1 cellular context compared by ENCODE assay signal in genomic region chr19:49676690-49677231, GRCh38.
TF ChIP-seq lines count a peak whose summit lies in the region.

No MANE protein-coding gene starts in this region.

TF ChIP-seq in K562, 482 proteins besides CTCF, POLR2A, EP300 and RAD21 (continued from another document):
- TF ChIP-seq, protein P1, sequence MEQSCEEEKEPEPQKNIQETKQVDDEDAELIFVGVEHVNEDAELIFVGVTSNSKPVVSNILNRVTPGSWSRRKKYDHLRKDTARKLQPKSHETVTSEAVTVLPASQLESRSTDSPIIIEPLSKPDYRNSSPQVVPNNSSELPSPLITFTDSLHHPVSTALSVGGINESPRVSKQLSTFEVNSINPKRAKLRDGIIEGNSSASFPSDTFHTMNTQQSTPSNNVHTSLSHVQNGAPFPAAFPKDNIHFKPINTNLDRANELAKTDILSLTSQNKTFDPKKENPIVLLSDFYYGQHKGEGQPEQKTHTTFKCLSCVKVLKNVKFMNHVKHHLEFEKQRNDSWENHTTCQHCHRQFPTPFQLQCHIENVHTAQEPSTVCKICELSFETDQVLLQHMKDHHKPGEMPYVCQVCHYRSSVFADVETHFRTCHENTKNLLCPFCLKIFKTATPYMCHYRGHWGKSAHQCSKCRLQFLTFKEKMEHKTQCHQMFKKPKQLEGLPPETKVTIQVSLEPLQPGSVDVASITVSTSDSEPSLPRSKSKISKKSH (CRISPR knock-in tag; IDR thresholded peaks at IDR 0.05) = no peak
- TF ChIP-seq, protein P2, sequence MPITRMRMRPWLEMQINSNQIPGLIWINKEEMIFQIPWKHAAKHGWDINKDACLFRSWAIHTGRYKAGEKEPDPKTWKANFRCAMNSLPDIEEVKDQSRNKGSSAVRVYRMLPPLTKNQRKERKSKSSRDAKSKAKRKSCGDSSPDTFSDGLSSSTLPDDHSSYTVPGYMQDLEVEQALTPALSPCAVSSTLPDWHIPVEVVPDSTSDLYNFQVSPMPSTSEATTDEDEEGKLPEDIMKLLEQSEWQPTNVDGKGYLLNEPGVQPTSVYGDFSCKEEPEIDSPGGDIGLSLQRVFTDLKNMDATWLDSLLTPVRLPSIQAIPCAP (CRISPR knock-in tag; IDR thresholded peaks at IDR 0.05; ENCODE audit: borderline replicate concordance) = no peak
- TF ChIP-seq MECOM (CRISPR knock-in tag; IDR thresholded peaks at IDR 0.05) (no peak), FOXM1 (IDR thresholded peaks at IDR 0.05; ENCODE audit: low read depth) (peak; percentile 32; the same call in 1 of the 2 replicates), FOXM1 (CRISPR knock-in tag; IDR thresholded peaks at IDR 0.05; ENCODE audit: low read depth) (no peak), ILK (tag; IDR thresholded peaks at IDR 0.05; ENCODE audit: borderline replicate concordance, low read depth) (no peak), CBX3 (IDR thresholded peaks at IDR 0.05; ENCODE audit: borderline replicate concordance in 1 of 2, low read length in 2 of 2) (no peak), NFATC3 (IDR thresholded peaks at IDR 0.05) (no peak), NR2C2 (CRISPR knock-in tag; IDR thresholded peaks at IDR 0.05) (peak; percentile 64; the same call in 1 of the 2 replicates), NR2C2 (tag; IDR thresholded peaks at IDR 0.05) (peak; percentile 97), HBP1 (CRISPR knock-in tag; IDR thresholded peaks at IDR 0.05) (no peak), OTX1 (CRISPR knock-in tag; IDR thresholded peaks at IDR 0.05) (no peak), PHF20 (IDR thresholded peaks at IDR 0.05; ENCODE audit: partially characterized antibody) (no peak), GATAD2A (IDR thresholded peaks at IDR 0.05) (no peak), SMAD2 (IDR thresholded peaks at IDR 0.05; ENCODE audit: low read depth, low read length) (no peak), RNF2 (IDR thresholded peaks at IDR 0.05) (0 out of 2 replicates have a peak, but pooled peaks have one; percentile 54), VEZF1 (CRISPR knock-in tag; IDR thresholded peaks at IDR 0.05) (peak; percentile 98; the same call in 1 of the 2 replicates), L3MBTL2 (IDR thresholded peaks at IDR 0.05) (no peak), MTA2 (IDR thresholded peaks at IDR 0.05; ENCODE audit: low read depth) (no peak), CXXC5 (CRISPR knock-in tag; IDR thresholded peaks at IDR 0.05) (peak; percentile 91), ZNF316 (IDR thresholded peaks at IDR 0.05) (0 out of 2 replicates have a peak, but pooled peaks have one; percentile 1), SAFB (IDR thresholded peaks at IDR 0.05; ENCODE audit: borderline replicate concordance, low read depth, low read length) (no peak), HNRNPLL (IDR thresholded peaks at IDR 0.05; ENCODE audit: low read depth, low read length, poor library complexity, severe bottlenecking) (peak; percentile 37), PTBP1 (IDR thresholded peaks at IDR 0.05; ENCODE audit: low read depth, low read length) (no peak), C11orf30 (IDR thresholded peaks at IDR 0.05; ENCODE audit: low read depth) (peak; percentile 75; the same call in 1 of the 2 replicates), MAFK (IDR thresholded peaks at IDR 0.05; ENCODE audit: low read length) (peak; percentile 56; the same call in 1 of the 2 replicates), ELK3 (CRISPR knock-in tag; IDR thresholded peaks at IDR 0.05) (no peak), GMEB1 (CRISPR knock-in tag; IDR thresholded peaks at IDR 0.05) (no peak), MEIS2 (IDR thresholded peaks at IDR 0.05; ENCODE audit: partially characterized antibody) (peak; percentile 77), CEBPG (CRISPR knock-in tag; IDR thresholded peaks at IDR 0.05) (peak; percentile 34), CEBPG (tag; conservative IDR thresholded peaks at IDR 0.05 in 1 of 2, IDR thresholded peaks at IDR 0.05 in 1 of 2) (peak; percentile 62 to 81; a peak in 2 of 4 replicates), ZNF133 (CRISPR knock-in tag; IDR thresholded peaks at IDR 0.05) (no peak), HDAC2 (IDR thresholded peaks at IDR 0.05) (no peak)
- TF ChIP-seq, protein P3, sequence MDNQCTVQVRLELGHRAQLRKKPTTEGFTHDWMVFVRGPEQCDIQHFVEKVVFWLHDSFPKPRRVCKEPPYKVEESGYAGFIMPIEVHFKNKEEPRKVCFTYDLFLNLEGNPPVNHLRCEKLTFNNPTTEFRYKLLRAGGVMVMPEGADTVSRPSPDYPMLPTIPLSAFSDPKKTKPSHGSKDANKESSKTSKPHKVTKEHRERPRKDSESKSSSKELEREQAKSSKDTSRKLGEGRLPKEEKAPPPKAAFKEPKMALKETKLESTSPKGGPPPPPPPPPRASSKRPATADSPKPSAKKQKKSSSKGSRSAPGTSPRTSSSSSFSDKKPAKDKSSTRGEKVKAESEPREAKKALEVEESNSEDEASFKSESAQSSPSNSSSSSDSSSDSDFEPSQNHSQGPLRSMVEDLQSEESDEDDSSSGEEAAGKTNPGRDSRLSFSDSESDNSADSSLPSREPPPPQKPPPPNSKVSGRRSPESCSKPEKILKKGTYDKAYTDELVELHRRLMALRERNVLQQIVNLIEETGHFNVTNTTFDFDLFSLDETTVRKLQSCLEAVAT (IDR thresholded peaks at IDR 0.05) = peak in 1 of 2 experiments; percentile 86; a peak in 2 of 4 replicates
- TF ChIP-seq, protein P4, sequence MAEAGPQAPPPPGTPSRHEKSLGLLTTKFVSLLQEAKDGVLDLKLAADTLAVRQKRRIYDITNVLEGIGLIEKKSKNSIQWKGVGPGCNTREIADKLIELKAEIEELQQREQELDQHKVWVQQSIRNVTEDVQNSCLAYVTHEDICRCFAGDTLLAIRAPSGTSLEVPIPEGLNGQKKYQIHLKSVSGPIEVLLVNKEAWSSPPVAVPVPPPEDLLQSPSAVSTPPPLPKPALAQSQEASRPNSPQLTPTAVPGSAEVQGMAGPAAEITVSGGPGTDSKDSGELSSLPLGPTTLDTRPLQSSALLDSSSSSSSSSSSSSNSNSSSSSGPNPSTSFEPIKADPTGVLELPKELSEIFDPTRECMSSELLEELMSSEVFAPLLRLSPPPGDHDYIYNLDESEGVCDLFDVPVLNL (CRISPR knock-in tag; IDR thresholded peaks at IDR 0.05; ENCODE audit: low read depth) = no peak
- TF ChIP-seq, protein P5, sequence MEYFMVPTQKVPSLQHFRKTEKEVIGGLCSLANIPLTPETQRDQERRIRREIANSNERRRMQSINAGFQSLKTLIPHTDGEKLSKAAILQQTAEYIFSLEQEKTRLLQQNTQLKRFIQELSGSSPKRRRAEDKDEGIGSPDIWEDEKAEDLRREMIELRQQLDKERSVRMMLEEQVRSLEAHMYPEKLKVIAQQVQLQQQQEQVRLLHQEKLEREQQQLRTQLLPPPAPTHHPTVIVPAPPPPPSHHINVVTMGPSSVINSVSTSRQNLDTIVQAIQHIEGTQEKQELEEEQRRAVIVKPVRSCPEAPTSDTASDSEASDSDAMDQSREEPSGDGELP (CRISPR knock-in tag; IDR thresholded peaks at IDR 0.05; ENCODE audit: borderline replicate concordance) = peak; percentile 74; the same call in 1 of the 2 replicates
- TF ChIP-seq, protein P6, sequence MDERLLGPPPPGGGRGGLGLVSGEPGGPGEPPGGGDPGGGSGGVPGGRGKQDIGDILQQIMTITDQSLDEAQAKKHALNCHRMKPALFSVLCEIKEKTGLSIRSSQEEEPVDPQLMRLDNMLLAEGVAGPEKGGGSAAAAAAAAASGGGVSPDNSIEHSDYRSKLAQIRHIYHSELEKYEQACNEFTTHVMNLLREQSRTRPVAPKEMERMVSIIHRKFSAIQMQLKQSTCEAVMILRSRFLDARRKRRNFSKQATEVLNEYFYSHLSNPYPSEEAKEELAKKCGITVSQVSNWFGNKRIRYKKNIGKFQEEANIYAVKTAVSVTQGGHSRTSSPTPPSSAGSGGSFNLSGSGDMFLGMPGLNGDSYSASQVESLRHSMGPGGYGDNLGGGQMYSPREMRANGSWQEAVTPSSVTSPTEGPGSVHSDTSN (CRISPR knock-in tag; IDR thresholded peaks at IDR 0.05; ENCODE audit: low read depth) = peak; percentile 74
- TF ChIP-seq, protein P6 (tag; conservative IDR thresholded peaks at IDR 0.05; ENCODE audit: low read depth) = peak; percentile 100
- TF ChIP-seq, protein P7, sequence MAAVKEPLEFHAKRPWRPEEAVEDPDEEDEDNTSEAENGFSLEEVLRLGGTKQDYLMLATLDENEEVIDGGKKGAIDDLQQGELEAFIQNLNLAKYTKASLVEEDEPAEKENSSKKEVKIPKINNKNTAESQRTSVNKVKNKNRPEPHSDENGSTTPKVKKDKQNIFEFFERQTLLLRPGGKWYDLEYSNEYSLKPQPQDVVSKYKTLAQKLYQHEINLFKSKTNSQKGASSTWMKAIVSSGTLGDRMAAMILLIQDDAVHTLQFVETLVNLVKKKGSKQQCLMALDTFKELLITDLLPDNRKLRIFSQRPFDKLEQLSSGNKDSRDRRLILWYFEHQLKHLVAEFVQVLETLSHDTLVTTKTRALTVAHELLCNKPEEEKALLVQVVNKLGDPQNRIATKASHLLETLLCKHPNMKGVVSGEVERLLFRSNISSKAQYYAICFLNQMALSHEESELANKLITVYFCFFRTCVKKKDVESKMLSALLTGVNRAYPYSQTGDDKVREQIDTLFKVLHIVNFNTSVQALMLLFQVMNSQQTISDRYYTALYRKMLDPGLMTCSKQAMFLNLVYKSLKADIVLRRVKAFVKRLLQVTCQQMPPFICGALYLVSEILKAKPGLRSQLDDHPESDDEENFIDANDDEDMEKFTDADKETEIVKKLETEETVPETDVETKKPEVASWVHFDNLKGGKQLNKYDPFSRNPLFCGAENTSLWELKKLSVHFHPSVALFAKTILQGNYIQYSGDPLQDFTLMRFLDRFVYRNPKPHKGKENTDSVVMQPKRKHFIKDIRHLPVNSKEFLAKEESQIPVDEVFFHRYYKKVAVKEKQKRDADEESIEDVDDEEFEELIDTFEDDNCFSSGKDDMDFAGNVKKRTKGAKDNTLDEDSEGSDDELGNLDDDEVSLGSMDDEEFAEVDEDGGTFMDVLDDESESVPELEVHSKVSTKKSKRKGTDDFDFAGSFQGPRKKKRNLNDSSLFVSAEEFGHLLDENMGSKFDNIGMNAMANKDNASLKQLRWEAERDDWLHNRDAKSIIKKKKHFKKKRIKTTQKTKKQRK (IDR thresholded peaks at IDR 0.05; ENCODE audit: borderline replicate concordance, low read depth, low read length) = peak; percentile 97
- TF ChIP-seq, protein P8, sequence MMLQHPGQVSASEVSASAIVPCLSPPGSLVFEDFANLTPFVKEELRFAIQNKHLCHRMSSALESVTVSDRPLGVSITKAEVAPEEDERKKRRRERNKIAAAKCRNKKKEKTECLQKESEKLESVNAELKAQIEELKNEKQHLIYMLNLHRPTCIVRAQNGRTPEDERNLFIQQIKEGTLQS (IDR thresholded peaks at IDR 0.05) = no peak
- TF ChIP-seq, protein P8 (CRISPR knock-in tag; conservative IDR thresholded peaks at IDR 0.05) = peak; percentile 13; the same call in 1 of the 2 replicates
